In the genomic region with DNA sequence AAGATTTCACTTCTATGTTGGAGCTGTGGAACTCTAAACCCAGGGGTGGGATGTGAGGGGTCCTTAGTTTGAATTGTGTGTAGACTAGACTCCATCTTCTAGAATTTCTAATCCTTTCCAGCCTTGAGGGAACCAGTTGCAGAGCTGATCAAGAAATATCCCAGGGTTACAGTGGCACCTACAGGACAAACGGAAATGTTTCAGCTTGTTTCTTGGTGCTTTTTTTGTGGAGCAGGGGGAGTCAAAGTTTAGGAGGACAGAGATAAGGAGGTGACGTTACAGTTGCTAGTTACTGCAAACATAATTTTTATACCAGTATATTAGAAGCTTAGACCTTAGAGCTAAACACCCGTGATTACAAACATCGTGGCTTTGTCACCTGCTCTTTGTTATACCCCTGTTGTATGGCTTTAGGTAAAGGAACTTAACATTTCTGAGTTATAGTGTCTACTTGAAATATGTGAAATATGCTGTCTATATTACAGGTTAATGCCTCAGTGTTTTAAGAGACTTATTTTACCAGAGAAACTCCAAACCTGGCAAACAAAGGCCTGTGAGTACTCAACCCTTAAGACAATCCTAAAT, we compare ENCODE assay signal across 8 cellular contexts.
DNase-seq lines count a peak whose midpoint lies in the region; ATAC-seq, FAIRE-seq and TF ChIP-seq lines count a peak whose summit lies in the region.

No MANE protein-coding gene starts in this region.

- no peak overlapping the region for H3K9ac ChIP-seq in keratinocyte (ENCODE audit: control insufficient read depth, extremely low read depth, insufficient read depth, low read length)

- peaks cover 0 to 6% of the 10 kb centered on the region in 2 donors for H3K27me3 Mint-ChIP-seq in natural killer cell (ENCODE audit: low read depth in 2 of 2)
- no peaks in the 10 kb centered on the region for H3K27me3 Mint-ChIP-seq in natural killer cell treated with Interleukin-12 subunit alpha and Interleukin-12 subunit beta and Interleukin-15 and Interleukin-18, amount 100 ng/mL, for 72 hours

- no peak overlapping the region for H3K4me3 Mint-ChIP-seq in natural killer cell
- H3K4me3 Mint-ChIP-seq in natural killer cell treated with Interleukin-12 subunit alpha and Interleukin-12 subunit beta and Interleukin-15 and Interleukin-18, amount 100 ng/mL, for 72 hours = no peak overlapping the region

- peaks cover 7 to 10% of the 10 kb centered on the region in 2 donors for H3K4me1 Mint-ChIP-seq in natural killer cell
- peaks cover 4 to 12% of the 10 kb centered on the region in 2 donors for H3K4me1 Mint-ChIP-seq in natural killer cell treated with Interleukin-12 subunit alpha and Interleukin-12 subunit beta and Interleukin-15 and Interleukin-18, amount 100 ng/mL, for 72 hours (ENCODE audit: low read depth in 2 of 2)

- no peak overlapping the region for H3K4me2 ChIP-seq in keratinocyte (ENCODE audit: control insufficient read depth, extremely low read depth, insufficient read depth, low read depth, low read length)

- H3K36me3 Mint-ChIP-seq in natural killer cell = no peaks in the 10 kb centered on the region
- H3K36me3 Mint-ChIP-seq in natural killer cell treated with Interleukin-12 subunit alpha and Interleukin-12 subunit beta and Interleukin-15 and Interleukin-18, amount 100 ng/mL, for 72 hours = no peaks in the 10 kb centered on the region

- H3K27me3 ChIP-seq in keratinocyte (ENCODE audit: control insufficient read depth, extremely low read depth, insufficient read depth, low read length) = no peaks in the 10 kb centered on the region

- H3K79me2 ChIP-seq in keratinocyte (ENCODE audit: control insufficient read depth, insufficient read depth, low read length) = no peaks in the 10 kb centered on the region

- H4K20me1 ChIP-seq in keratinocyte (ENCODE audit: control insufficient read depth, extremely low read depth, insufficient read depth, low read length) = no peaks in the 10 kb centered on the region

- H3K9me3 ChIP-seq in keratinocyte (ENCODE audit: control insufficient read depth, low read depth, low read length) = no peaks in the 10 kb centered on the region

- no peak overlapping the region for H3K27ac Mint-ChIP-seq in natural killer cell
- no peak overlapping the region for H3K27ac Mint-ChIP-seq in natural killer cell treated with Interleukin-12 subunit alpha and Interleukin-12 subunit beta and Interleukin-15 and Interleukin-18, amount 100 ng/mL, for 72 hours

- H3K9me3 Mint-ChIP-seq in natural killer cell = no peaks in the 10 kb centered on the region
- H3K9me3 Mint-ChIP-seq in natural killer cell treated with Interleukin-12 subunit alpha and Interleukin-12 subunit beta and Interleukin-15 and Interleukin-18, amount 100 ng/mL, for 72 hours = no peaks in the 10 kb centered on the region

- ATAC-seq in natural killer cell (no peak), GM21423 (IDR thresholded peaks at IDR 0.05; ENCODE audit: unreplicated experiment) (no peak), GM18520 (IDR thresholded peaks at IDR 0.05; ENCODE audit: unreplicated experiment) (no peak)
- ATAC-seq in natural killer cell treated with Interleukin-12 subunit alpha and Interleukin-12 subunit beta and Interleukin-15 and Interleukin-18, amount 100 ng/mL, for 72 hours = no peak

- no peak overlapping the region for H3K27ac ChIP-seq in keratinocyte (ENCODE audit: control insufficient read depth, insufficient read depth, low read length)

- no peaks in the 10 kb centered on the region for H3K9me1 ChIP-seq in keratinocyte (ENCODE audit: control insufficient read depth, extremely low read depth, insufficient read depth, low read length)

- H2AFZ ChIP-seq in keratinocyte (ENCODE audit: control insufficient read depth, low read length) = no peak overlapping the region

- TF ChIP-seq CTCF in natural killer cell (IDR thresholded peaks at IDR 0.05) (peak; percentile 26), keratinocyte (optimal IDR thresholded peaks at IDR 0.05 in 1 of 3, IDR thresholded peaks at IDR 0.05 in 1 of 3, conservative IDR thresholded peaks at IDR 0.05 in 1 of 3; ENCODE audit: extremely low read depth in 1 of 3, insufficient read depth in 2 of 3, low read length in 3 of 3) (peak in 2 of 3 experiments; percentile 36 to 38)

- dilution Hi-C loops in keratinocyte (cut with MboI; ENCODE audit: extremely low pct_ligation_motif_present, low sequenced_read_pairs) = loop anchor here (25.0 kb wide), 1 partner anchor 176 kb away; no protein-coding TSS in a partner anchor

- no peaks in the 10 kb centered on the region for H3K36me3 ChIP-seq in keratinocyte (ENCODE audit: control insufficient read depth in 2 of 2, extremely low read depth in 1 of 2, insufficient read depth in 2 of 2, low read length in 2 of 2)

- peaks cover 14% of the 10 kb centered on the region for H3K4me1 ChIP-seq in keratinocyte (ENCODE audit: control insufficient read depth, extremely low read depth, insufficient read depth, low read length)

- H3K4me3 ChIP-seq in keratinocyte (ENCODE audit: control insufficient read depth in 2 of 3, extremely low read depth in 1 of 3, insufficient read depth in 2 of 3, low read depth in 1 of 3, low read length in 3 of 3) = no peak overlapping the region

- intact Hi-C loops in natural killer cell (cut with micrococcal nuclease) = no loop called here

- no peak for DNase-seq in natural killer cell
- no peak for DNase-seq in natural killer cell treated with Interleukin-12 subunit alpha and Interleukin-12 subunit beta and Interleukin-15 and Interleukin-18, amount 100 ng/mL, for 72 hours (ENCODE audit: low spot score)
- peak; percentile 38 for DNase-seq in NCI-H146 treated with DMSO at 0.1 percent for 48 hours (lab: John Stamatoyannopoulos, UW; ENCODE audit: unreplicated experiment)
- peak; percentile 43 for DNase-seq in amniotic epithelial cell (ENCODE audit: low read depth)
- DNase-seq in keratinocyte (ENCODE audit: low read depth, low spot score) = no peak
- no peak for DNase-seq in activated effector memory CD4-positive, alpha-beta T cell treated with anti-CD3 and anti-CD28 coated beads, Interleukin-2, amount 50 U/mL, for 16 hours

- FAIRE-seq in keratinocyte (lab: Jason Lieb, UNC) = peak; percentile 87

Comparison
In these comparisons a context has a peak if more than half of its experiments do, and no peak if none do; other contexts are left out.
1. DNase-seq: peak in NCI-H146 treated with DMSO at 0.1 percent for 48 hours (single experiment) and amniotic epithelial cell (single experiment); none in natural killer cell (single experiment), natural killer cell treated with Interleukin-12 subunit alpha and Interleukin-12 subunit beta and Interleukin-15 and Interleukin-18, amount 100 ng/mL, for 72 hours (single experiment), keratinocyte (single experiment) and activated effector memory CD4-positive, alpha-beta T cell treated with anti-CD3 and anti-CD28 coated beads, Interleukin-2, amount 50 U/mL, for 16 hours (single experiment).